In the genomic region with DNA sequence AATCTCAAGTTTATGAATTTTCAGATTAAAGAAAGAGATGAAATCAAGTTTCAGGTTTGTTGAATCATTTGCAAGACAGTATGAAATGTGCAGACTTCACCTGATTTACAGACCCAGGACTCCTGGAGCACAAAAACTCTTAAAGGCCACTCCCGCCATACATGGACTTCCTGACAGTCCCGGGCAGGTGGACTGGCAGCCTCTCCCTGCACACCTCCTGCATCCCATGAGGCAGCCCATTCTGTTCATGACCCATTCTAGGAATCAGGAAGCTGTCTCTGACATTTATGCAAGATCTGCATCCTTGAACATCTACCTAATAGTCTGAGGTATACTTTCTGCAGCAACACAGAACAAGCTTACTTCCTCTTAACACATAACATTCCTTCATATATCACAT, we compare ENCODE assay signal across 30 cellular contexts.
"Had no signal": no experiment of that assay in that cellular context is flagged by ENCODE, and none has a peak within 500 bp of the region (broad histone marks: within the 10 kb centered on the region; RNA-seq: fewer than 3 reads in every experiment).

No MANE protein-coding gene starts in this region.

- H3K27ac Mint-ChIP-seq: activated CD4-positive, alpha-beta memory T cell treated with anti-CD3 and anti-CD28 coated beads for 36 hours; activated CD4-positive, alpha-beta T cell treated with anti-CD3 and anti-CD28 coated beads for 36 hours; activated CD4-positive, alpha-beta T cell treated with anti-CD3 and anti-CD28 coated beads, Interleukin-2, amount 10 ng/mL, durations not matched to agents 24 days and 14 days; activated CD8-positive, alpha-beta memory T cell treated with anti-CD3 and anti-CD28 coated beads, Interleukin-2, amount 10 ng/mL, durations not matched to agents 7 days and 5 days; activated CD8-positive, alpha-beta T cell treated with anti-CD3 and anti-CD28 coated beads, Interleukin-2, amount 10 ng/mL, durations not matched to agents 7 days and 5 days; activated naive CD4-positive, alpha-beta T cell treated with anti-CD3 and anti-CD28 coated beads for 36 hours; activated naive CD4-positive, alpha-beta T cell treated with anti-CD3 and anti-CD28 coated beads, Interleukin-2, amount 50 U/mL, for 24 hours; activated naive CD8-positive, alpha-beta T cell treated with anti-CD3 and anti-CD28 coated beads for 36 hours; activated naive CD8-positive, alpha-beta T cell treated with anti-CD3 and anti-CD28 coated beads, Interleukin-2, amount 50 U/mL, for 24 hours; activated T-helper 1 cell treated with anti-CD3 and anti-CD28 coated beads, Interleukin-12 subunit alpha, Interleukin-12 subunit beta, Interleukin-2, Interleukin-4 antibody, amounts not matched to agents 30 ng/mL and 10 ng/mL and 1 ng/mL, durations not matched to agents 14 hours and 24 hours and 36 hours; activated T-helper 2 cell treated with anti-CD3 and anti-CD28 coated beads, Interferon-gamma antibody, Interleukin-2, Interleukin-4, amounts not matched to agents 10 μg/mL and 5 μg/mL and 100 μg/mL, durations not matched to agents 14 hours and 24 hours and 36 hours; effector memory CD8-positive, alpha-beta T cell had no signal

- H3K27me3 ChIP-seq: adrenal gland, body of pancreas, esophagus muscularis mucosa, foreskin keratinocyte, gastrocnemius medialis had no signal

- H3K9me3 ChIP-seq: adrenal gland, body of pancreas, esophagus muscularis mucosa, gastrocnemius medialis had no signal

- H3K9me3 Mint-ChIP-seq: activated CD4-positive, alpha-beta memory T cell treated with anti-CD3 and anti-CD28 coated beads for 36 hours; activated CD4-positive, alpha-beta T cell treated with anti-CD3 and anti-CD28 coated beads, Interleukin-2, amount 10 ng/mL, durations not matched to agents 24 days and 14 days; activated naive CD4-positive, alpha-beta T cell treated with anti-CD3 and anti-CD28 coated beads for 36 hours; activated naive CD4-positive, alpha-beta T cell treated with anti-CD3 and anti-CD28 coated beads, Interleukin-2, amount 50 U/mL, for 24 hours; activated naive CD8-positive, alpha-beta T cell treated with anti-CD3 and anti-CD28 coated beads for 36 hours; activated naive CD8-positive, alpha-beta T cell treated with anti-CD3 and anti-CD28 coated beads, Interleukin-2, amount 50 U/mL, for 24 hours; activated T-helper 1 cell treated with anti-CD3 and anti-CD28 coated beads, Interleukin-12 subunit alpha, Interleukin-12 subunit beta, Interleukin-2, Interleukin-4 antibody, amounts not matched to agents 30 ng/mL and 10 ng/mL and 1 ng/mL, durations not matched to agents 14 hours and 24 hours and 36 hours; activated T-helper 2 cell treated with anti-CD3 and anti-CD28 coated beads, Interferon-gamma antibody, Interleukin-2, Interleukin-4, amounts not matched to agents 10 μg/mL and 5 μg/mL and 100 μg/mL, durations not matched to agents 14 hours and 24 hours and 36 hours; effector memory CD8-positive, alpha-beta T cell had no signal

- ATAC-seq: activated CD4-positive, alpha-beta T cell treated with anti-CD3 and anti-CD28 coated beads for 36 hours; activated CD8-positive, alpha-beta memory T cell treated with anti-CD3 and anti-CD28 coated beads, Interleukin-2, amount 10 ng/mL, durations not matched to agents 7 days and 5 days; activated CD8-positive, alpha-beta T cell treated with anti-CD3 and anti-CD28 coated beads, Interleukin-2, amount 10 ng/mL, durations not matched to agents 7 days and 5 days; activated naive CD8-positive, alpha-beta T cell treated with anti-CD3 and anti-CD28 coated beads, Interleukin-2, amount 50 U/mL, for 24 hours; body of pancreas; effector memory CD8-positive, alpha-beta T cell; foreskin keratinocyte; gastrocnemius medialis had no signal

- H3K4me1 ChIP-seq: foreskin keratinocyte had no signal

- DNase-seq: activated CD4-positive, alpha-beta memory T cell treated with anti-CD3 and anti-CD28 coated beads for 36 hours; activated CD4-positive, alpha-beta T cell treated with anti-CD3 and anti-CD28 coated beads for 36 hours; activated CD4-positive, alpha-beta T cell treated with anti-CD3 and anti-CD28 coated beads, Interleukin-2, amount 10 ng/mL, durations not matched to agents 24 days and 14 days; activated CD4-positive, CD25-positive, alpha-beta regulatory T cell; activated CD4-positive, CD25-positive, alpha-beta regulatory T cell treated with anti-CD3 and anti-CD28 coated beads, Interleukin-2, amount 50 U/mL, for 72 hours; activated CD8-positive, alpha-beta memory T cell treated with anti-CD3 and anti-CD28 coated beads, Interleukin-2, amount 10 ng/mL, durations not matched to agents 7 days and 5 days; activated CD8-positive, alpha-beta memory T cell treated with anti-CD3 and anti-CD28 coated beads, Interleukin-2, amount 50 U/mL, for 4 hours; activated CD8-positive, alpha-beta T cell treated with anti-CD3 and anti-CD28 coated beads, Interleukin-2, amount 10 ng/mL, durations not matched to agents 7 days and 5 days; activated effector memory CD4-positive, alpha-beta T cell treated with anti-CD3 and anti-CD28 coated beads, Interleukin-2, amount 50 U/mL, for 16 hours; activated naive CD4-positive, alpha-beta T cell treated with anti-CD3 and anti-CD28 coated beads for 36 hours; activated naive CD8-positive, alpha-beta T cell treated with anti-CD3 and anti-CD28 coated beads for 36 hours; activated naive CD8-positive, alpha-beta T cell treated with anti-CD3 and anti-CD28 coated beads, Interleukin-2, amount 50 U/mL, for 24 hours; activated T-cell treated with anti-CD3 and anti-CD28 coated beads, Interleukin-2, amount 50 U/mL, for 1 hour; activated T-cell treated with anti-CD3 and anti-CD28 coated beads, Interleukin-2, amount 50 U/mL, for 48 hours; adrenal gland; amygdala; aorta; body of pancreas; dermis blood vessel endothelial cell; effector CD4-positive, alpha-beta T cell; effector memory CD8-positive, alpha-beta T cell; erythroblast; foreskin keratinocyte; gastrocnemius medialis; T-helper 2 cell had no signal

- H3K27me3 Mint-ChIP-seq: activated CD4-positive, alpha-beta memory T cell treated with anti-CD3 and anti-CD28 coated beads for 36 hours; activated CD4-positive, alpha-beta T cell treated with anti-CD3 and anti-CD28 coated beads for 36 hours; activated CD4-positive, alpha-beta T cell treated with anti-CD3 and anti-CD28 coated beads, Interleukin-2, amount 10 ng/mL, durations not matched to agents 24 days and 14 days; activated CD8-positive, alpha-beta memory T cell treated with anti-CD3 and anti-CD28 coated beads, Interleukin-2, amount 10 ng/mL, durations not matched to agents 7 days and 5 days; activated naive CD4-positive, alpha-beta T cell treated with anti-CD3 and anti-CD28 coated beads, Interleukin-2, amount 50 U/mL, for 24 hours; activated naive CD8-positive, alpha-beta T cell treated with anti-CD3 and anti-CD28 coated beads for 36 hours; activated naive CD8-positive, alpha-beta T cell treated with anti-CD3 and anti-CD28 coated beads, Interleukin-2, amount 50 U/mL, for 24 hours; effector memory CD8-positive, alpha-beta T cell had no signal

- H3K27ac ChIP-seq: adrenal gland, body of pancreas, coronary artery, esophagus muscularis mucosa, foreskin keratinocyte, gastrocnemius medialis had no signal

- H3K4me3 ChIP-seq: adrenal gland, body of pancreas, coronary artery, esophagus muscularis mucosa, gastrocnemius medialis had no signal

- H3K4me3 Mint-ChIP-seq: activated CD4-positive, alpha-beta memory T cell treated with anti-CD3 and anti-CD28 coated beads for 36 hours; activated CD4-positive, alpha-beta T cell treated with anti-CD3 and anti-CD28 coated beads for 36 hours; activated CD4-positive, alpha-beta T cell treated with anti-CD3 and anti-CD28 coated beads, Interleukin-2, amount 10 ng/mL, durations not matched to agents 24 days and 14 days; activated CD8-positive, alpha-beta memory T cell treated with anti-CD3 and anti-CD28 coated beads, Interleukin-2, amount 10 ng/mL, durations not matched to agents 7 days and 5 days; activated CD8-positive, alpha-beta T cell treated with anti-CD3 and anti-CD28 coated beads, Interleukin-2, amount 10 ng/mL, durations not matched to agents 7 days and 5 days; activated naive CD4-positive, alpha-beta T cell treated with anti-CD3 and anti-CD28 coated beads for 36 hours; activated naive CD4-positive, alpha-beta T cell treated with anti-CD3 and anti-CD28 coated beads, Interleukin-2, amount 50 U/mL, for 24 hours; activated naive CD8-positive, alpha-beta T cell treated with anti-CD3 and anti-CD28 coated beads for 36 hours; activated naive CD8-positive, alpha-beta T cell treated with anti-CD3 and anti-CD28 coated beads, Interleukin-2, amount 50 U/mL, for 24 hours; activated T-helper 1 cell treated with anti-CD3 and anti-CD28 coated beads, Interleukin-12 subunit alpha, Interleukin-12 subunit beta, Interleukin-2, Interleukin-4 antibody, amounts not matched to agents 30 ng/mL and 10 ng/mL and 1 ng/mL, durations not matched to agents 14 hours and 24 hours and 36 hours; effector memory CD8-positive, alpha-beta T cell had no signal
